Comparison of ENCODE assay signal across 17 cellular contexts in genomic region chr1:12034381-12034801, GRCh38. TPM values are rescaled to one million over a fixed set of nuclear protein-coding genes. Genes with fewer than 3 reads are reported as not detected.
A peak's percentile ranks its signal among the peaks of the same experiment; 100 is the strongest.
DNase-seq lines count a peak whose midpoint lies in the region; ATAC-seq and TF ChIP-seq lines count a peak whose summit lies in the region.
"Had no signal": no experiment of that assay in that cellular context is flagged by ENCODE, and none has a peak within 500 bp of the region (broad histone marks: within the 10 kb centered on the region; RNA-seq: fewer than 3 reads in every experiment).

No MANE protein-coding gene starts in this region.

- ATAC-seq in GM21515 (IDR thresholded peaks at IDR 0.05; ENCODE audit: unreplicated experiment): no peak
- ATAC-seq: activated CD8-positive, alpha-beta memory T cell treated with anti-CD3 and anti-CD28 coated beads, Interleukin-2, amount 10 ng/mL, durations not matched to agents 7 days and 5 days; foreskin keratinocyte; stimulated activated naive CD8-positive, alpha-beta T cell treated with anti-CD3 and anti-CD28 coated beads, Interleukin-15, amount 100 ng/mL, for 72 hours had no signal

- H3K27me3 ChIP-seq in brain microvascular endothelial cell (replicated peaks) (no peaks in the 10 kb centered on the region), sigmoid colon (no peaks in the 10 kb centered on the region), breast epithelium (no peaks in the 10 kb centered on the region)

- 68 to 84% methylated on average over 7 of the region's 7 CpGs for WGBS in sigmoid colon, 2 donors

- H3K9me3 ChIP-seq in sigmoid colon (no peaks in the 10 kb centered on the region), breast epithelium (no peaks in the 10 kb centered on the region)

- TF ChIP-seq EP300 in sigmoid colon (IDR thresholded peaks at IDR 0.05): no peak

- TF ChIP-seq CTCF in brain microvascular endothelial cell (IDR thresholded peaks at IDR 0.05; ENCODE audit: low read depth, low read length, missing control alignments) (no peak), sigmoid colon (IDR thresholded peaks at IDR 0.05) (no peak), breast epithelium (IDR thresholded peaks at IDR 0.05) (no peak)

- no peaks in the 10 kb centered on the region for H3K4me1 ChIP-seq in sigmoid colon
- H3K4me1 ChIP-seq in breast epithelium: no peaks in the 10 kb centered on the region
- H3K4me1 ChIP-seq: foreskin keratinocyte had no signal

- TF ChIP-seq POLR2A in sigmoid colon (IDR thresholded peaks at IDR 0.05) (no peak), breast epithelium (IDR thresholded peaks at IDR 0.05) (no peak)

- intact Hi-C loops in sigmoid colon (cut with DNase I) (loop anchor here (5.0 kb wide), 1 partner anchor 197 kb away; no protein-coding TSS in a partner anchor), breast epithelium (cut with DNase I; ENCODE audit: low total_unique reads) (no loop called here)

- H3K27ac ChIP-seq in brain microvascular endothelial cell (no peak overlapping the region), sigmoid colon (peak overlapping the region in 3 of 4 donors; percentile 44 to 46 (median 45)), breast epithelium (no peak overlapping the region)
- H3K27ac ChIP-seq: foreskin keratinocyte had no signal

- H3K36me3 ChIP-seq in brain microvascular endothelial cell (replicated peaks) (peaks cover 11% of the 10 kb centered on the region), sigmoid colon (peaks cover 0 to 20% (median 13%) of the 10 kb centered on the region in 4 donors), breast epithelium (no peaks in the 10 kb centered on the region)

- H3K4me3 ChIP-seq in brain microvascular endothelial cell (ENCODE audit: low read depth, low read length) (no peak overlapping the region), sigmoid colon (no peak overlapping the region), breast epithelium (no peak overlapping the region)

- in situ Hi-C loops in brain microvascular endothelial cell (cut with HindIII; ENCODE audit: low pct_ligation_motif_present, low sequenced_read_pairs): no loop called here

- DNase-seq in GF-D8 (lab: John Stamatoyannopoulos, UW): peak; percentile 15
- peak; percentile 29 for DNase-seq in brain microvascular endothelial cell
- peak; percentile 41 for DNase-seq in hepatic stellate cell (ENCODE audit: low spot score)
- peak; percentile 74 for DNase-seq in sigmoid colon
- no peak for DNase-seq in breast epithelium (ENCODE audit: low spot score in 2 of 2)
- DNase-seq in stimulated activated naive CD4-positive, alpha-beta T cell treated with Interleukin-2 at 50 U/mL for 16 hours (lab: John Stamatoyannopoulos, UW): no peak
- DNase-seq in Ammon's horn (ENCODE audit: low spot score): no peak
- DNase-seq: activated CD4-positive, CD25-positive, alpha-beta regulatory T cell; activated CD8-positive, alpha-beta memory T cell treated with anti-CD3 and anti-CD28 coated beads, Interleukin-2, amount 10 ng/mL, durations not matched to agents 7 days and 5 days; activated effector memory CD4-positive, alpha-beta T cell treated with anti-CD3 and anti-CD28 coated beads, Interleukin-2, amount 50 U/mL, for 16 hours; aorta; foreskin keratinocyte; mesendoderm; NCI-H2171 treated with DMSO at 0.1 percent for 48 hours; stimulated activated CD4-positive, alpha-beta T cell treated with anti-CD3 and anti-CD28 coated beads, Interleukin-12 subunit alpha, Interleukin-12 subunit beta, amount 100 ng/mL, for 4 hours; stimulated activated naive CD8-positive, alpha-beta T cell treated with anti-CD3 and anti-CD28 coated beads, Interleukin-15, amount 100 ng/mL, for 72 hours had no signal

RNA-seq across cellular contexts. Expression of gene MIIP, which starts 15.1 kb away (rescaled TPM):
- total RNA-seq in sigmoid colon (10 to 100 TPM; 23.7 to 31.2 (median 27.4) TPM), breast epithelium (10 to 100 TPM; 29.0 to 34.4 (median 33.8) TPM)
- polyA plus RNA-seq in sigmoid colon: 10 to 100 TPM; 12.7 to 32.6 (median 18.0) TPM

RNA-seq across cellular contexts. Expression of gene TNFRSF8, which starts 28.7 kb away (rescaled TPM):
- total RNA-seq in sigmoid colon (1 to 10 TPM in 1 of 4 donors, under 1 TPM in 3; 0.68 to 1.1 (median 0.77) TPM), breast epithelium (1 to 10 TPM in 2 of 3 donors, under 1 TPM in 1; 0.88 to 2.3 (median 1.6) TPM)
- polyA plus RNA-seq in sigmoid colon: 1 to 10 TPM in 1 of 3 donors, under 1 TPM in 1, not detected in 1; 0.92 to 1.8 TPM

RNA-seq across cellular contexts. Expression of gene MFN2, which starts 54.1 kb away (rescaled TPM):
- total RNA-seq in sigmoid colon (100 to 1,000 TPM in 2 of 4 donors, 10 to 100 TPM in 2; 83.9 to 121 (median 96.9) TPM), breast epithelium (10 to 100 TPM; 51.4 to 64.9 (median 62.1) TPM)
- polyA plus RNA-seq in sigmoid colon: 10 to 100 TPM; 33.0 to 61.5 (median 58.0) TPM

Comparison
In these comparisons a context has a peak if more than half of its experiments do, and no peak if none do; other contexts are left out.
1. DNase-seq: peak in GF-D8 (single experiment), brain microvascular endothelial cell (single experiment), hepatic stellate cell (single experiment) and sigmoid colon (single experiment); none in breast epithelium (0 of 2), stimulated activated naive CD4-positive, alpha-beta T cell treated with Interleukin-2 at 50 U/mL for 16 hours (single experiment) and Ammon's horn (single experiment).
2. H3K27ac ChIP-seq: peak in sigmoid colon (3 of 4); none in brain microvascular endothelial cell (single experiment) and breast epithelium (0 of 2).